In genomic region chr6:781350-781961, GRCh38 we compare ENCODE assay signal across 18 cellular contexts.
A peak's percentile ranks its signal among the peaks of the same experiment; 100 is the strongest.
DNase-seq lines count a peak whose midpoint lies in the region; FAIRE-seq and TF ChIP-seq lines count a peak whose summit lies in the region.
"Had no signal": no experiment of that assay in that cellular context is flagged by ENCODE, and none has a peak within 500 bp of the region (broad histone marks: within the 10 kb centered on the region; RNA-seq: fewer than 3 reads in every experiment).

No MANE protein-coding gene starts in this region.

- no peaks in the 10 kb centered on the region for H3K79me1 ChIP-seq in neuronal stem cell (ENCODE audit: low read depth, low read length)

- no peak overlapping the region for H4K8ac ChIP-seq in neuronal stem cell (ENCODE audit: low read depth, low read length)

- no peaks in the 10 kb centered on the region for H3K36me3 ChIP-seq in endodermal cell (ENCODE audit: control insufficient read depth, insufficient read depth, low read length)
- no peaks in the 10 kb centered on the region for H3K36me3 ChIP-seq in neuronal stem cell (replicated peaks in 1 of 2; ENCODE audit: control insufficient read depth in 2 of 2, insufficient read depth in 2 of 2, low read length in 2 of 2)
- H3K36me3 ChIP-seq: HAP-1, Peyer's patch had no signal

- H3K4me1 Mint-ChIP-seq in endodermal cell (no peaks in the 10 kb centered on the region), endothelial cell (ENCODE audit: unreplicated experiment) (no peaks in the 10 kb centered on the region)
- H3K4me1 Mint-ChIP-seq: B cell, IgD-negative memory B cell had no signal

- peak overlapping the region; percentile 38 for H3K18ac ChIP-seq in neuronal stem cell (ENCODE audit: low read length)

- H3K9me3 Mint-ChIP-seq in endodermal cell (no peaks in the 10 kb centered on the region), endothelial cell (ENCODE audit: unreplicated experiment) (no peaks in the 10 kb centered on the region)
- H3K9me3 Mint-ChIP-seq: IgD-negative memory B cell had no signal

- H2AK5ac ChIP-seq in neuronal stem cell (ENCODE audit: low read depth, low read length) = no peak overlapping the region

- H3K27me3 ChIP-seq in endodermal cell (ENCODE audit: control insufficient read depth, insufficient read depth, low read length, poor library complexity, severe bottlenecking) (no peaks in the 10 kb centered on the region), neuronal stem cell (ENCODE audit: control insufficient read depth in 3 of 3, insufficient read depth in 3 of 3, low read depth in 1 of 3, low read length in 3 of 3) (peaks cover 0 to 4% (median 0%) of the 10 kb centered on the region in 3 experiments)
- H3K27me3 ChIP-seq: Peyer's patch had no signal

- H3K14ac ChIP-seq in neuronal stem cell (ENCODE audit: low read length) = no peak overlapping the region

- no peak overlapping the region for H4K91ac ChIP-seq in neuronal stem cell (ENCODE audit: low read depth, low read length, poor library complexity)

- H3K23ac ChIP-seq in neuronal stem cell (ENCODE audit: low read depth, low read length, poor library complexity) = no peak overlapping the region

- H3K9me3 ChIP-seq in endodermal cell (ENCODE audit: control insufficient read depth, low read length) (no peaks in the 10 kb centered on the region), neuronal stem cell (replicated peaks in 1 of 2; ENCODE audit: control insufficient read depth in 2 of 2, insufficient read depth in 1 of 2, low read depth in 1 of 2, low read length in 2 of 2) (no peaks in the 10 kb centered on the region)
- H3K9me3 ChIP-seq: HAP-1, Peyer's patch had no signal

- H2BK120ac ChIP-seq in neuronal stem cell (ENCODE audit: low read depth, low read length) = no peak overlapping the region

- H2AFZ ChIP-seq in neuronal stem cell (ENCODE audit: low read length) = no peak overlapping the region

- 85 to 86% methylated on average over 8 to 13 of the region's 13 CpGs for WGBS in endodermal cell (ENCODE audit: insufficient coverage in 1 of 2, insufficient read length in 1 of 2), 2 experiments
- no CpG with 5 or more reads among the region's 13 CpGs for WGBS in neuronal stem cell (ENCODE audit: extremely low coverage in 2 of 2, insufficient read length in 2 of 2, insufficient replicate concordance in 1 of 2), 2 donors

- peak overlapping the region; percentile 22 for H3K27ac Mint-ChIP-seq in endodermal cell
- no peak overlapping the region for H3K27ac Mint-ChIP-seq in endothelial cell (ENCODE audit: unreplicated experiment)
- H3K27ac Mint-ChIP-seq: B cell, IgD-negative memory B cell had no signal

- H3K9ac ChIP-seq in endodermal cell (ENCODE audit: extremely low read depth, low read length, poor library complexity, severe bottlenecking) = no peak overlapping the region
- H3K9ac ChIP-seq in neuronal stem cell (ENCODE audit: low read depth, low read length, poor library complexity) = no peak overlapping the region

- no peak overlapping the region for H2BK5ac ChIP-seq in neuronal stem cell (ENCODE audit: low read length)

- H2BK12ac ChIP-seq in neuronal stem cell (ENCODE audit: low read length) = no peak overlapping the region

- peak; percentile 27 for DNase-seq in D721Med (ENCODE audit: insufficient read length, low spot score)
- DNase-seq in M059J (ENCODE audit: low read depth) = peak; percentile 44
- no peak for DNase-seq in endodermal cell
- no peak for DNase-seq in neuronal stem cell (ENCODE audit: low spot score)
- DNase-seq in endothelial cell (ENCODE audit: low spot score) = no peak
- no peak for DNase-seq in activated effector memory CD4-positive, alpha-beta T cell treated with anti-CD3 and anti-CD28 coated beads, Interleukin-2, amount 50 U/mL, for 16 hours
- no peak for DNase-seq in kidney glomerular epithelial cell (lab: John Stamatoyannopoulos, UW)
- DNase-seq: DMS79 treated with DMSO at 0.1 percent for 48 hours, NCI-H1092 treated with DMSO at 0.1 percent for 48 hours, NCI-H146, NCI-H2081, NCI-H526 treated with DMSO at 0.1 percent for 48 hours, Peyer's patch, Right ventricle myocardium superior had no signal

- H3K27ac ChIP-seq in endodermal cell (ENCODE audit: low read depth, low read length) = no peak overlapping the region
- H3K27ac ChIP-seq in neuronal stem cell (replicated peaks; ENCODE audit: low read length) = no peak overlapping the region
- H3K27ac ChIP-seq: HL-60, Peyer's patch had no signal

- TF ChIP-seq CTCF in D721Med (IDR thresholded peaks at IDR 0.05; ENCODE audit: insufficient read depth, missing control alignments) = no peak
- no peak for TF ChIP-seq CTCF in endodermal cell (conservative IDR thresholded peaks at IDR 0.05)
- TF ChIP-seq CTCF in endothelial cell (IDR thresholded peaks at IDR 0.05; ENCODE audit: unreplicated experiment) = no peak

- no peaks in the 10 kb centered on the region for H3K27me3 Mint-ChIP-seq in endodermal cell (ENCODE audit: insufficient read depth)
- peaks cover 4% of the 10 kb centered on the region for H3K27me3 Mint-ChIP-seq in endothelial cell (ENCODE audit: unreplicated experiment)

- H3K4me2 ChIP-seq in neuronal stem cell (ENCODE audit: insufficient read depth, low read length, poor library complexity, severe bottlenecking) = no peak overlapping the region

- FAIRE-seq in D721Med (lab: Jason Lieb, UNC) = no peak

- H3K4ac ChIP-seq in neuronal stem cell (ENCODE audit: low read length) = no peak overlapping the region

- H3K4me3 ChIP-seq in endodermal cell (ENCODE audit: low read length) (no peak overlapping the region), neuronal stem cell (ENCODE audit: low read length in 2 of 2) (no peak overlapping the region)
- H3K4me3 ChIP-seq: HAP-1, Peyer's patch had no signal

- no peaks in the 10 kb centered on the region for H3K36me3 Mint-ChIP-seq in endodermal cell (ENCODE audit: low read depth)
- no peaks in the 10 kb centered on the region for H3K36me3 Mint-ChIP-seq in endothelial cell (ENCODE audit: low read depth, unreplicated experiment)
- H3K36me3 Mint-ChIP-seq: IgD-negative memory B cell had no signal

- H3K4me3 Mint-ChIP-seq in endodermal cell (no peak overlapping the region), endothelial cell (ENCODE audit: unreplicated experiment) (no peak overlapping the region)
- H3K4me3 Mint-ChIP-seq: B cell, IgD-negative memory B cell had no signal

- H3K4me1 ChIP-seq in endodermal cell (ENCODE audit: control insufficient read depth, insufficient read depth, low read length) (no peaks in the 10 kb centered on the region), neuronal stem cell (ENCODE audit: control insufficient read depth in 2 of 2, insufficient read depth in 1 of 2, low read depth in 1 of 2, low read length in 2 of 2) (peaks cover 0 to 1% of the 10 kb centered on the region in 2 donors)
- H3K4me1 ChIP-seq: HAP-1, Peyer's patch had no signal

- no peak overlapping the region for H2BK15ac ChIP-seq in neuronal stem cell (ENCODE audit: low read length)

Comparison
In these comparisons a context has a peak if more than half of its experiments do, and no peak if none do; other contexts are left out.
1. DNase-seq: peak in D721Med (single experiment) and M059J (single experiment); none in endodermal cell (single experiment), neuronal stem cell (single experiment), endothelial cell (single experiment), activated effector memory CD4-positive, alpha-beta T cell treated with anti-CD3 and anti-CD28 coated beads, Interleukin-2, amount 50 U/mL, for 16 hours (single experiment) and kidney glomerular epithelial cell (single experiment).